In the genomic region with DNA sequence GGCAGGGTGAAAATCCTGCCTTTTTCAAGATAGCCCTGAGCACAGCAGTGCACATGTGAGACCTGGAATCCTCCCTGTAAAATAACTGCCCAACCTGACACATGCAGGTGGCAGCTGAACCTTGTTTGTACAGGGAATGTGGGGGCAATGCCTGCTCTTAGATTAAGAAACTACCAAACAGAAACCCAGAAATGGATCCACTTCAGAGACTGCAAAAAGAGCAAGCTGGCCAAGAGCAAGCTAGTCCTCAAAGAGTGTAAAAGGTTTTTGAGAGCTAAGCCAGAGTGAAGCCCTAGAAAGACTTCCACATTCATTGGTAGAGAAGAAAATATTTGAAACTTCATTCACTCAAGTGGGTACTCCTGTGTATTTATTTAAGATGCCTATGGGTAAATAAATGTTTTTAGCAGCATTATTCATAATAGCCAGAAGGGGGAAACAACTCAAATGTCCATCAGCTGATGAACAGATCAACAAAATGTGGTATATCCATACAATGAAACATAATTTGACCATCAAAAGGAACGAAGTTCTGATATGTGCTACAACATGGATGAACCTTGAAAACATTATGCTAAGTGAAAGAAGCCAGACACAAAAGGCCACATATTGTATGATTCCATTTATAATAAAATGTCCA, we compare ENCODE assay signal across 1 cellular context.
TF ChIP-seq lines count a peak whose summit lies in the region.

No MANE protein-coding gene starts in this region.

TF ChIP-seq in SK-N-SH, 30 proteins besides CTCF, POLR2A, EP300 and RAD21:
- TF ChIP-seq RFX5 (IDR thresholded peaks at IDR 0.05; ENCODE audit: low read length) (no peak), POLR2AphosphoS5 (IDR thresholded peaks at IDR 0.05; ENCODE audit: low read depth, low read length) (no peak), ZBTB33 (IDR thresholded peaks at IDR 0.05; ENCODE audit: borderline replicate concordance, low read depth) (no peak), FOXM1 (IDR thresholded peaks at IDR 0.05; ENCODE audit: low read depth) (no peak), GABPA (IDR thresholded peaks at IDR 0.05; ENCODE audit: low read depth) (no peak), RXRA (IDR thresholded peaks at IDR 0.05; ENCODE audit: borderline replicate concordance, low read depth) (no peak), FOXJ3 (CRISPR knock-in tag; IDR thresholded peaks at IDR 0.05) (no peak), EZH2phosphoT487 (IDR thresholded peaks at IDR 0.05; ENCODE audit: borderline replicate concordance, low read depth) (no peak)
- TF ChIP-seq, protein P1, sequence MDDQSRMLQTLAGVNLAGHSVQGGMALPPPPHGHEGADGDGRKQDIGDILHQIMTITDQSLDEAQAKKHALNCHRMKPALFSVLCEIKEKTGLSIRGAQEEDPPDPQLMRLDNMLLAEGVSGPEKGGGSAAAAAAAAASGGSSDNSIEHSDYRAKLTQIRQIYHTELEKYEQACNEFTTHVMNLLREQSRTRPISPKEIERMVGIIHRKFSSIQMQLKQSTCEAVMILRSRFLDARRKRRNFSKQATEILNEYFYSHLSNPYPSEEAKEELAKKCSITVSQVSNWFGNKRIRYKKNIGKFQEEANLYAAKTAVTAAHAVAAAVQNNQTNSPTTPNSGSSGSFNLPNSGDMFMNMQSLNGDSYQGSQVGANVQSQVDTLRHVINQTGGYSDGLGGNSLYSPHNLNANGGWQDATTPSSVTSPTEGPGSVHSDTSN (IDR thresholded peaks at IDR 0.05), result no peak
